18 cellular contexts compared by ENCODE assay signal in the genomic region with DNA sequence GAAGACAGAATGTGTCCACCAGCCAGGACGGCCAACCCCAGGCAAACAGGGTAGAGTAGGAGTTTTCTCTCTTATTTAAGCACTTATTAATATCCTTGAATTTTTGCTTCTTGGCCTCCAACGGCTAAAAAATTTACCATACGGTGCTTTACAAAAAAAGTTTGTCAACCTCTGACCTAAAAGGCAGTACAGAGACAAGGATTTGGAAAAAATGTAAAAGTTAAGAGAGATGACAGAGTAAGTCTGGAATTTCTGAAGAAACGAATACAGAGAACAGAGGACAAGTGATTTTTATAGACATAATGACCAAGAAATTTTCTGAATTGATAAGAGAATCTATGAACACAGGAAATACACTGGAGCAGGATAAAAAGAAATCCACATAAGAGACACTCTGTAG. TPM values are rescaled to one million over a fixed set of nuclear protein-coding genes. Genes with fewer than 3 reads are reported as not detected.
"Had no signal": no experiment of that assay in that cellular context is flagged by ENCODE, and none has a peak within 500 bp of the region (broad histone marks: within the 10 kb centered on the region; RNA-seq: fewer than 3 reads in every experiment).

No MANE protein-coding gene starts in this region.

- H3K27ac Mint-ChIP-seq: neural progenitor cell had no signal

- DNase-seq: activated CD4-positive, alpha-beta memory T cell treated with anti-CD3 and anti-CD28 coated beads for 36 hours; activated CD4-positive, CD25-positive, alpha-beta regulatory T cell treated with anti-CD3 and anti-CD28 coated beads, Interleukin-2, amount 50 U/mL, for 72 hours; activated naive CD4-positive, alpha-beta T cell treated with anti-CD3 and anti-CD28 coated beads, Interleukin-2, amount 50 U/mL, for 16 hours; brain microvascular endothelial cell; dermis blood vessel endothelial cell; mesendoderm; retina; SHP77 treated with DMSO at 0.1 percent for 48 hours; spleen; stimulated activated CD4-positive, alpha-beta T cell treated with anti-CD3 and anti-CD28 coated beads, Interleukin-1b, Interleukin-23, amount 100 ng/mL, for 48 hours; stimulated activated naive CD4-positive, alpha-beta T cell treated with Interleukin-2 at 50 U/mL for 16 hours; T-helper 9 cell; testis had no signal

- H2AFZ ChIP-seq: neural progenitor cell, parathyroid adenoma had no signal

- H3K27me3 ChIP-seq: brain microvascular endothelial cell, neural progenitor cell, spleen, testis had no signal

- H3K4me3 Mint-ChIP-seq: activated CD4-positive, alpha-beta memory T cell treated with anti-CD3 and anti-CD28 coated beads for 36 hours; neural progenitor cell had no signal

- H3K9me3 Mint-ChIP-seq: activated CD4-positive, alpha-beta memory T cell treated with anti-CD3 and anti-CD28 coated beads for 36 hours; neural progenitor cell had no signal

- H3K4me1 ChIP-seq: neural progenitor cell, parathyroid adenoma, testis had no signal

- H3K9ac ChIP-seq: neural progenitor cell, parathyroid adenoma had no signal

- H3K9me3 ChIP-seq: spleen, testis had no signal

- H3K4me2 ChIP-seq: neural progenitor cell had no signal

- H3K27me3 Mint-ChIP-seq: activated CD4-positive, alpha-beta memory T cell treated with anti-CD3 and anti-CD28 coated beads for 36 hours had no signal

- ATAC-seq: left lobe of liver had no signal

- H3K4me3 ChIP-seq: neural progenitor cell, spleen, testis had no signal

- H3K27ac ChIP-seq: brain microvascular endothelial cell, neural progenitor cell, parathyroid adenoma, spleen, testis had no signal

RNA-seq across cellular contexts. Expression of gene JPH2, which starts 13.4 kb away (rescaled TPM):
- total RNA-seq: activated CD4-positive, alpha-beta memory T cell treated with anti-CD3 and anti-CD28 coated beads for 36 hours; activated T-helper 2 cell treated with anti-CD3 and anti-CD28 coated beads, Interferon-gamma antibody, Interleukin-2, Interleukin-4, amounts not matched to agents 10 μg/mL and 5 μg/mL and 100 μg/mL, durations not matched to agents 14 hours and 24 hours and 36 hours had no signal

RNA-seq across cellular contexts. Expression of gene GDAP1L1, which starts 46.7 kb away (rescaled TPM):
- total RNA-seq: activated CD4-positive, alpha-beta memory T cell treated with anti-CD3 and anti-CD28 coated beads for 36 hours; activated T-helper 2 cell treated with anti-CD3 and anti-CD28 coated beads, Interferon-gamma antibody, Interleukin-2, Interleukin-4, amounts not matched to agents 10 μg/mL and 5 μg/mL and 100 μg/mL, durations not matched to agents 14 hours and 24 hours and 36 hours; dermis blood vessel endothelial cell; epithelial cell of proximal tubule; left lobe of liver; spleen had no signal
- polyA plus RNA-seq: spleen had no signal
